Comparison of ENCODE assay signal across 8 cellular contexts in the genomic region with DNA sequence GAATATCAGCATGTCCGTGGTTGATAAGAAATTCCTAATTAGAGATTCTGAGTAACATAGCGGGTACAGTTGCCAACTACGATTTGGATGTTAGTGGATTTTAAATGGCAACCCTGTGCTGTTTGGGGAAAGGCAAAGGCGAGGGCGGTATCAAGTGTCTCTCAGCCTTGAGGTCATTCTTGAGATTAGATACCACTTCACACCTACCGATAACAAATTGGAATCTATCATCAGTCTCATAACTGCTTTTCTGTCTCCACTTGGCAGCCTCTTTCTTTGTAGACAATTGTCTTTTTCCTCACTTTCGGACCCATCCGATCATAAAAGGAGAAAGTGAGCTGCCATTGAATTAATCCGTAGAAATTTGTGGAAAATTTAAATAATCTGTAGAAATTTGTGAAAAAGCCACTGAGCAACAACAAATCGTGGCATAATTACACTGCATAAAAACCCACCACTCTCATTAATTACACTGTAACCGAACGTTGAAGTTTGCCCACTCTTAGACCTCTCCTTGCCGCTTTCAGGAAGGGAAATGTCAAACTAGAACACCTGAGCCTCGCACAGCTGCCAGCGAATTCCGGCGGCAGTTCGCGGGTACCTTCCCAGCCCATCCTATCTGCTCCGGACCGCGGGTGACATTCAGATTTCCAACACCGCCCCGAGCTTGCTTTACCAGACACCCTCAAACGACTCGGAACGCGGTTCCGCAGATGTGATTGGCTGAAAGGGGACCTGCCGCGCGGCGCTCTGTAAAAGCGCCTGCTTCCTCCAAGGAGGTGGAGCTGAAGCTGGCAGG. TPM values are rescaled to one million over a fixed set of nuclear protein-coding genes. Genes with fewer than 3 reads are reported as not detected.
DNase-seq lines count a peak whose midpoint lies in the region; ATAC-seq, FAIRE-seq and TF ChIP-seq lines count a peak whose summit lies in the region.

No MANE protein-coding gene starts in this region.

- 3 to 11% (median 7%) methylated on average over 34 of the region's 34 CpGs for WGBS in small intestine, 3 donors

- H3K9me3 ChIP-seq in small intestine (ENCODE audit: control insufficient read depth, low read depth), result no peaks in the 10 kb centered on the region

- no peak for FAIRE-seq in small intestine (lab: Jason Lieb, UNC)

- H3K27ac Mint-ChIP-seq in T-helper 2 cell treated with Interferon-gamma antibody and Interleukin-4, amounts not matched to agents 5 μg/mL and 100 μg/mL, for 36 hours, result peak overlapping the region; percentile 63

- peak overlapping the region; percentile 54 to 76 for H3K27ac ChIP-seq in small intestine (ENCODE audit: low read depth in 1 of 2, low read length in 1 of 2)

- H3K4me3 ChIP-seq in cardiac fibroblast (replicated peaks in 1 of 2; ENCODE audit: low read depth in 2 of 2, low read length in 2 of 2) (peak overlapping the region; percentile 53 to 72), small intestine (ENCODE audit: low read depth in 1 of 2, low read length in 2 of 2) (peak overlapping the region in 1 of 2 donors; percentile 99)

- DNase-seq in CD1c-positive myeloid dendritic cell (ENCODE audit: extremely low spot score) (peak; percentile 35), NCI-H1092 (lab: John Stamatoyannopoulos, UW) (peak; percentile 81), cardiac fibroblast (ENCODE audit: low read depth in 2 of 2) (peak; percentile 85 to 92), islet precursor cell (peak; percentile 86), small intestine (peak; percentile 92), GM19240 (ENCODE audit: insufficient read length, low spot score) (no peak)
- no peak for DNase-seq in T-helper 2 cell treated with Interferon-gamma antibody and Interleukin-4, amounts not matched to agents 5 μg/mL and 100 μg/mL, for 36 hours (ENCODE audit: low spot score)

- TF ChIP-seq CTCF in cardiac fibroblast (IDR thresholded peaks at IDR 0.05; ENCODE audit: low read depth, low read length), result no peak

- peaks cover 41% of the 10 kb centered on the region for H3K4me1 Mint-ChIP-seq in T-helper 2 cell treated with Interferon-gamma antibody and Interleukin-4, amounts not matched to agents 5 μg/mL and 100 μg/mL, for 36 hours (ENCODE audit: low read depth)

- H3K36me3 Mint-ChIP-seq in T-helper 2 cell treated with Interferon-gamma antibody and Interleukin-4, amounts not matched to agents 5 μg/mL and 100 μg/mL, for 36 hours (ENCODE audit: low read depth), result no peaks in the 10 kb centered on the region

- peaks cover 0 to 4% of the 10 kb centered on the region in 2 donors for H3K27me3 ChIP-seq in small intestine (ENCODE audit: control insufficient read depth in 2 of 2, insufficient read depth in 2 of 2, low read length in 2 of 2)

- H3K36me3 ChIP-seq in small intestine (ENCODE audit: control insufficient read depth in 2 of 2, insufficient read depth in 2 of 2, low read length in 2 of 2), result no peaks in the 10 kb centered on the region

- peaks cover 82% of the 10 kb centered on the region for H3K27me3 Mint-ChIP-seq in T-helper 2 cell treated with Interferon-gamma antibody and Interleukin-4, amounts not matched to agents 5 μg/mL and 100 μg/mL, for 36 hours (ENCODE audit: low read depth)

- peak; percentile 23 for ATAC-seq in GM21529 (IDR thresholded peaks at IDR 0.05; ENCODE audit: unreplicated experiment)

- peaks cover 0 to 5% of the 10 kb centered on the region in 2 donors for H3K4me1 ChIP-seq in small intestine (ENCODE audit: control insufficient read depth in 2 of 2, insufficient read depth in 1 of 2, low read depth in 1 of 2, low read length in 1 of 2)

- no peaks in the 10 kb centered on the region for H3K9me3 Mint-ChIP-seq in T-helper 2 cell treated with Interferon-gamma antibody and Interleukin-4, amounts not matched to agents 5 μg/mL and 100 μg/mL, for 36 hours

- H3K4me3 Mint-ChIP-seq in T-helper 2 cell treated with Interferon-gamma antibody and Interleukin-4, amounts not matched to agents 5 μg/mL and 100 μg/mL, for 36 hours, result peak overlapping the region; percentile 88

RNA-seq across cellular contexts. Expression of gene RGMB, which starts 0.8 kb away (rescaled TPM):
- polyA plus RNA-seq in small intestine, result 10 to 100 TPM in 1 of 3 donors, 1 to 10 TPM in 2; 3.2 to 55.7 (median 3.6) TPM

Comparison
In these comparisons a context has a peak if more than half of its experiments do, and no peak if none do; other contexts are left out.
1. DNase-seq: peak in CD1c-positive myeloid dendritic cell (single experiment), NCI-H1092 (single experiment), cardiac fibroblast (2 of 2), islet precursor cell (single experiment) and small intestine (single experiment); none in T-helper 2 cell treated with Interferon-gamma antibody and Interleukin-4, amounts not matched to agents 5 μg/mL and 100 μg/mL, for 36 hours (single experiment) and GM19240 (single experiment).